ENCODE assay signal across 36 cellular contexts in the genomic region with DNA sequence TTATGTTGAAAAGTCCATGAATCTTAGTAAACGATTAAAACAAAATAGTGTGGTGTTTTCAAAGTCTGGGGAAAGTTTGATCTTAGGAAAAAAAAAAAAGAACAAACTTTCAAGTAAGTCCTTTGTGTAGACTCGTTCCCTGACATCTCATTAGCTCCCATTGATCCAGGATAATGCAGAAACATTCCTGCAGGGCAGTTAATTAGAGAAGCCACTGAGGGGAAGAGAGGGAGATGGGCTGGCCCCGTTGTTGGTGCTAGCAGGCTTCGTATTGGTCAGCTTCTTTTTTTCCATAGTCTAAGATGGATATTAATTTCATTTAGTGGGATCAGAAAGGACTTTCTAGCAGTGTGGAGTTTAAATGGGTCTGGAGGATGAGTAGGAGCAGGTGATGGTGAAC.
"Had no signal": no experiment of that assay in that cellular context is flagged by ENCODE, and none has a peak within 500 bp of the region (broad histone marks: within the 10 kb centered on the region; RNA-seq: fewer than 3 reads in every experiment).

No MANE protein-coding gene starts in this region.

- H3K27me3 Mint-ChIP-seq: activated CD8-positive, alpha-beta memory T cell treated with anti-CD3 and anti-CD28 coated beads, Interleukin-2, amount 10 ng/mL, durations not matched to agents 7 days and 5 days; central memory CD8-positive, alpha-beta T cell had no signal

- DNase-seq: activated CD4-positive, alpha-beta memory T cell treated with anti-CD3 and anti-CD28 coated beads, Interleukin-2, amount 10 ng/mL, durations not matched to agents 7 days and 5 days; activated CD4-positive, alpha-beta T cell treated with anti-CD3 and anti-CD28 coated beads for 1 hour; activated CD4-positive, alpha-beta T cell treated with anti-CD3 and anti-CD28 coated beads for 36 hours; activated CD4-positive, alpha-beta T cell treated with anti-CD3 and anti-CD28 coated beads for 48 hours; activated CD4-positive, alpha-beta T cell treated with anti-CD3 and anti-CD28 coated beads, Interleukin-2, amount 10 ng/mL, durations not matched to agents 7 days and 5 days; activated CD4-positive, alpha-beta T cell treated with anti-CD3 and anti-CD28 coated beads, Interleukin-2, amount 50 U/mL, for 48 hours; activated CD4-positive, CD25-positive, alpha-beta regulatory T cell; activated CD8-positive, alpha-beta memory T cell treated with anti-CD3 and anti-CD28 coated beads for 24 hours; activated CD8-positive, alpha-beta memory T cell treated with anti-CD3 and anti-CD28 coated beads, Interleukin-2, amount 10 ng/mL, durations not matched to agents 7 days and 5 days; activated CD8-positive, alpha-beta memory T cell treated with anti-CD3 and anti-CD28 coated beads, Interleukin-2, amount 50 U/mL, for 48 hours; activated CD8-positive, alpha-beta T cell treated with anti-CD3 and anti-CD28 coated beads, Interleukin-2, amount 10 ng/mL, durations not matched to agents 7 days and 5 days; activated effector memory CD4-positive, alpha-beta T cell treated with Interleukin-2 at 50 U/mL for 16 hours; activated gamma-delta T cell; activated naive CD4-positive, alpha-beta T cell treated with anti-CD3 and anti-CD28 coated beads, Interleukin-2, amount 10 ng/mL, durations not matched to agents 7 days and 5 days; activated naive CD4-positive, alpha-beta T cell treated with Interleukin-2 at 50 U/mL for 16 hours; activated naive CD8-positive, alpha-beta T cell treated with anti-CD3 and anti-CD28 coated beads, Interleukin-2, amount 10 ng/mL, durations not matched to agents 7 days and 5 days; activated naive CD8-positive, alpha-beta T cell treated with anti-CD3 and anti-CD28 coated beads, Interleukin-2, amount 50 U/mL, for 24 hours; activated T-cell treated with anti-CD3 and anti-CD28 coated beads, Interleukin-2, amount 50 U/mL, for 24 hours; activated T-cell treated with anti-CD3 and anti-CD28 coated beads, Interleukin-2, amount 50 U/mL, for 48 hours; anterior cingulate cortex; cerebellar nuclear complex; T-helper 1 cell; T-helper 2 cell; T-helper 9 cell; WERI-Rb-1 had no signal

- H3K4me1 Mint-ChIP-seq: activated CD4-positive, alpha-beta memory T cell treated with anti-CD3 and anti-CD28 coated beads, Interleukin-2, amount 10 ng/mL, durations not matched to agents 7 days and 5 days; activated CD4-positive, alpha-beta T cell treated with anti-CD3 and anti-CD28 coated beads for 36 hours; activated CD4-positive, alpha-beta T cell treated with anti-CD3 and anti-CD28 coated beads, Interleukin-2, amount 10 ng/mL, durations not matched to agents 7 days and 5 days; activated CD8-positive, alpha-beta memory T cell treated with anti-CD3 and anti-CD28 coated beads, Interleukin-2, amount 10 ng/mL, durations not matched to agents 7 days and 5 days; activated naive CD4-positive, alpha-beta T cell treated with anti-CD3 and anti-CD28 coated beads, Interleukin-2, amount 10 ng/mL, durations not matched to agents 7 days and 5 days; activated naive CD4-positive, alpha-beta T cell treated with anti-CD3 and anti-CD28 coated beads, Interleukin-2, amount 50 U/mL, for 24 hours; activated naive CD8-positive, alpha-beta T cell treated with anti-CD3 and anti-CD28 coated beads, Interleukin-2, amount 10 ng/mL, durations not matched to agents 7 days and 5 days; activated naive CD8-positive, alpha-beta T cell treated with anti-CD3 and anti-CD28 coated beads, Interleukin-2, amount 50 U/mL, for 24 hours; central memory CD8-positive, alpha-beta T cell; WTC11 had no signal

- H3K36me3 Mint-ChIP-seq: activated CD8-positive, alpha-beta memory T cell treated with anti-CD3 and anti-CD28 coated beads, Interleukin-2, amount 10 ng/mL, durations not matched to agents 7 days and 5 days; activated naive CD4-positive, alpha-beta T cell treated with anti-CD3 and anti-CD28 coated beads, Interleukin-2, amount 10 ng/mL, durations not matched to agents 7 days and 5 days; activated naive CD4-positive, alpha-beta T cell treated with anti-CD3 and anti-CD28 coated beads, Interleukin-2, amount 50 U/mL, for 24 hours; activated naive CD8-positive, alpha-beta T cell; activated naive CD8-positive, alpha-beta T cell treated with anti-CD3 and anti-CD28 coated beads, Interleukin-2, amount 10 ng/mL, durations not matched to agents 7 days and 5 days; brain had no signal

- H3K27ac ChIP-seq: ascending aorta, cardiac muscle cell, WERI-Rb-1 had no signal

- H3K4me3 ChIP-seq: ascending aorta, cardiac muscle cell had no signal

- H3K9me3 Mint-ChIP-seq: activated CD4-positive, alpha-beta T cell treated with anti-CD3 and anti-CD28 coated beads, Interleukin-2, amount 10 ng/mL, durations not matched to agents 7 days and 5 days; activated naive CD4-positive, alpha-beta T cell treated with anti-CD3 and anti-CD28 coated beads, Interleukin-2, amount 10 ng/mL, durations not matched to agents 7 days and 5 days; activated T-helper 2 cell treated with anti-CD3 and anti-CD28 coated beads, Interferon-gamma antibody, Interleukin-2, Interleukin-4, amounts not matched to agents 10 μg/mL and 5 μg/mL and 100 μg/mL, durations not matched to agents 14 hours and 24 hours and 36 hours; central memory CD8-positive, alpha-beta T cell had no signal

- H3K4me3 Mint-ChIP-seq: activated CD4-positive, alpha-beta memory T cell treated with anti-CD3 and anti-CD28 coated beads, Interleukin-2, amount 10 ng/mL, durations not matched to agents 7 days and 5 days; activated CD4-positive, alpha-beta T cell treated with anti-CD3 and anti-CD28 coated beads for 36 hours; activated CD4-positive, alpha-beta T cell treated with anti-CD3 and anti-CD28 coated beads, Interleukin-2, amount 10 ng/mL, durations not matched to agents 7 days and 5 days; activated CD8-positive, alpha-beta memory T cell treated with anti-CD3 and anti-CD28 coated beads, Interleukin-2, amount 10 ng/mL, durations not matched to agents 7 days and 5 days; activated CD8-positive, alpha-beta T cell treated with anti-CD3 and anti-CD28 coated beads, Interleukin-2, amount 10 ng/mL, durations not matched to agents 7 days and 5 days; activated naive CD4-positive, alpha-beta T cell treated with anti-CD3 and anti-CD28 coated beads, Interleukin-2, amount 10 ng/mL, durations not matched to agents 7 days and 5 days; activated naive CD4-positive, alpha-beta T cell treated with anti-CD3 and anti-CD28 coated beads, Interleukin-2, amount 50 U/mL, for 24 hours; activated naive CD8-positive, alpha-beta T cell; activated naive CD8-positive, alpha-beta T cell treated with anti-CD3 and anti-CD28 coated beads, Interleukin-2, amount 10 ng/mL, durations not matched to agents 7 days and 5 days; activated naive CD8-positive, alpha-beta T cell treated with anti-CD3 and anti-CD28 coated beads, Interleukin-2, amount 50 U/mL, for 24 hours; activated T-cell treated with anti-CD3 and anti-CD28 coated beads, Interleukin-2, amount 50 U/mL, for 24 hours; brain; central memory CD8-positive, alpha-beta T cell; T-helper 1 cell treated with Interleukin-12 subunit alpha and Interleukin-12 subunit beta and Interleukin-4 antibody, amounts not matched to agents 30 μg/mL and 1 μg/mL, for 36 hours; T-helper 2 cell treated with Interferon-gamma antibody and Interleukin-4, amounts not matched to agents 5 μg/mL and 100 μg/mL, for 36 hours; WTC11 had no signal

- H3K36me3 ChIP-seq: ascending aorta, cardiac muscle cell, WERI-Rb-1 had no signal

- ATAC-seq: activated CD4-positive, alpha-beta T cell treated with anti-CD3 and anti-CD28 coated beads for 36 hours; activated CD4-positive, CD25-positive, alpha-beta regulatory T cell treated with anti-CD3 and anti-CD28 coated beads, Interleukin-2, amount 50 U/mL, for 24 hours; activated CD8-positive, alpha-beta memory T cell treated with anti-CD3 and anti-CD28 coated beads, Interleukin-2, amount 10 ng/mL, durations not matched to agents 7 days and 5 days; activated CD8-positive, alpha-beta T cell treated with anti-CD3 and anti-CD28 coated beads, Interleukin-2, amount 10 ng/mL, durations not matched to agents 7 days and 5 days; activated naive CD8-positive, alpha-beta T cell treated with anti-CD3 and anti-CD28 coated beads, Interleukin-2, amount 50 U/mL, for 24 hours; WTC11 had no signal

- H3K27me3 ChIP-seq: ascending aorta, cardiac muscle cell had no signal

- H3K4me1 ChIP-seq: ascending aorta had no signal

- H3K9me3 ChIP-seq: ascending aorta had no signal

- H3K27ac Mint-ChIP-seq: activated CD4-positive, alpha-beta memory T cell treated with anti-CD3 and anti-CD28 coated beads, Interleukin-2, amount 10 ng/mL, durations not matched to agents 7 days and 5 days; activated CD4-positive, alpha-beta T cell treated with anti-CD3 and anti-CD28 coated beads for 36 hours; activated CD4-positive, alpha-beta T cell treated with anti-CD3 and anti-CD28 coated beads, Interleukin-2, amount 10 ng/mL, durations not matched to agents 7 days and 5 days; activated CD8-positive, alpha-beta memory T cell treated with anti-CD3 and anti-CD28 coated beads, Interleukin-2, amount 10 ng/mL, durations not matched to agents 7 days and 5 days; activated CD8-positive, alpha-beta T cell treated with anti-CD3 and anti-CD28 coated beads, Interleukin-2, amount 10 ng/mL, durations not matched to agents 7 days and 5 days; activated naive CD4-positive, alpha-beta T cell treated with anti-CD3 and anti-CD28 coated beads, Interleukin-2, amount 10 ng/mL, durations not matched to agents 7 days and 5 days; activated naive CD4-positive, alpha-beta T cell treated with anti-CD3 and anti-CD28 coated beads, Interleukin-2, amount 50 U/mL, for 24 hours; activated naive CD8-positive, alpha-beta T cell; activated naive CD8-positive, alpha-beta T cell treated with anti-CD3 and anti-CD28 coated beads, Interleukin-2, amount 10 ng/mL, durations not matched to agents 7 days and 5 days; activated naive CD8-positive, alpha-beta T cell treated with anti-CD3 and anti-CD28 coated beads, Interleukin-2, amount 50 U/mL, for 24 hours; activated T-cell treated with anti-CD3 and anti-CD28 coated beads, Interleukin-2, amount 50 U/mL, for 24 hours; activated T-helper 2 cell treated with anti-CD3 and anti-CD28 coated beads, Interferon-gamma antibody, Interleukin-2, Interleukin-4, amounts not matched to agents 10 μg/mL and 5 μg/mL and 100 μg/mL, durations not matched to agents 14 hours and 24 hours and 36 hours; T-helper 1 cell treated with Interleukin-12 subunit alpha and Interleukin-12 subunit beta and Interleukin-4 antibody, amounts not matched to agents 30 μg/mL and 1 μg/mL, for 36 hours; T-helper 2 cell treated with Interferon-gamma antibody and Interleukin-4, amounts not matched to agents 5 μg/mL and 100 μg/mL, for 36 hours; WTC11 had no signal
